In the genomic region with DNA sequence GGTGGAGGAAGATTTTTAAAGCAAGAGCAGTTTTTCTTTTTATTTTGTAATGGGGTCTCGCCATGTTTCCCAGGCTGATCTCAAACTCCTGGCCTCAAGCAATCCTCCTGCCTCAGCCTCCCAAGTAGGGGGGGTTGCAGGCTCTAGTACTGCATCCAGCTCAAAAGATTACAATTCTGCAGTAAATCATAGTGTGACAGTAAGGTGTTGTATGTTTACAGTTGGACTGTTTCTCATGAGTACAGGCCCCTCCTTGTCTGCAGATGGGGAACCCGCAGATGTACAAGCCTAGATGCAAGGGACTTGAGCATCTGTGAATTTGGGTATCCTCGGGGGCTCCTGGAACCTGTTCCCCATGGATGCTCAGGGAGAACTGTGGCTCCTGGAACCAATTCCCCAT, we compare ENCODE assay signal across 24 cellular contexts. TPM values are rescaled to one million over a fixed set of nuclear protein-coding genes. Genes with fewer than 3 reads are reported as not detected.
DNase-seq lines count a peak whose midpoint lies in the region; ATAC-seq and TF ChIP-seq lines count a peak whose summit lies in the region.
"Had no signal": no experiment of that assay in that cellular context is flagged by ENCODE, and none has a peak within 500 bp of the region (broad histone marks: within the 10 kb centered on the region; RNA-seq: fewer than 3 reads in every experiment).

No MANE protein-coding gene starts in this region.

- H3K4me3 ChIP-seq in Loucy (ENCODE audit: low read length, poor library complexity, severe bottlenecking): peak overlapping the region; percentile 78
- H3K4me3 ChIP-seq in trophoblast cell (ENCODE audit: low read depth, low read length): no peak overlapping the region
- H3K4me3 ChIP-seq: heart left ventricle had no signal

- H3K79me2 ChIP-seq in Loucy (ENCODE audit: insufficient read depth, low read length) (peaks cover 95% of the 10 kb centered on the region), trophoblast cell (ENCODE audit: control insufficient read depth, insufficient read depth, low read length, poor library complexity) (peaks cover 27% of the 10 kb centered on the region)

- no peak for DNase-seq in activated naive CD4-positive, alpha-beta T cell treated with anti-CD3 and anti-CD28 coated beads, Interleukin-2, amount 50 U/mL, for 72 hours (ENCODE audit: low spot score in 2 of 2)
- no peak for DNase-seq in activated naive CD8-positive, alpha-beta T cell treated with anti-CD3 and anti-CD28 coated beads, Interleukin-2, amount 50 U/mL, for 24 hours
- DNase-seq in trophoblast cell (no peak), GM03348 (ENCODE audit: low spot score) (no peak)
- no peak for DNase-seq in stimulated activated CD4-positive, alpha-beta T cell treated with anti-CD3 and anti-CD28 coated beads, Interleukin-4, amount 100 ng/mL, for 24 hours
- DNase-seq: activated CD4-positive, alpha-beta T cell treated with anti-CD3 and anti-CD28 coated beads for 48 hours; anterior cingulate cortex; caudate nucleus; dermis blood vessel endothelial cell; GF-D8; H7; heart left ventricle; KG1; left cardiac atrium; mesenchymal stem cell; MV-4-11; NCI-H1694 treated with DMSO at 0.1 percent for 48 hours; NCI-H774; SIG-M5; stimulated activated CD8-positive, alpha-beta memory T cell treated with anti-CD3 and anti-CD28 coated beads, Interleukin-4, amount 100 ng/mL, for 48 hours; substantia nigra had no signal

- peaks cover 60% of the 10 kb centered on the region for H3K4me1 Mint-ChIP-seq in activated naive CD4-positive, alpha-beta T cell treated with anti-CD3 and anti-CD28 coated beads, Interleukin-2, amount 50 U/mL, for 24 hours
- peaks cover 74% of the 10 kb centered on the region for H3K4me1 Mint-ChIP-seq in activated naive CD8-positive, alpha-beta T cell treated with anti-CD3 and anti-CD28 coated beads, Interleukin-2, amount 50 U/mL, for 24 hours

- no peak overlapping the region for H2AK5ac ChIP-seq in trophoblast cell (ENCODE audit: low read length)

- H3K18ac ChIP-seq in trophoblast cell (ENCODE audit: low read length): no peak overlapping the region

- no peak overlapping the region for H3K27ac Mint-ChIP-seq in activated naive CD4-positive, alpha-beta T cell treated with anti-CD3 and anti-CD28 coated beads, Interleukin-2, amount 50 U/mL, for 24 hours
- peak overlapping the region in 1 of 2 donors; percentile 55 for H3K27ac Mint-ChIP-seq in activated naive CD4-positive, alpha-beta T cell treated with anti-CD3 and anti-CD28 coated beads, Interleukin-2, amount 50 U/mL, for 72 hours
- H3K27ac Mint-ChIP-seq in activated naive CD8-positive, alpha-beta T cell treated with anti-CD3 and anti-CD28 coated beads, Interleukin-2, amount 50 U/mL, for 24 hours: peak overlapping the region; percentile 65

- H3F3A ChIP-seq in Loucy (ENCODE audit: low read depth): no peaks in the 10 kb centered on the region

- H4K8ac ChIP-seq in trophoblast cell (ENCODE audit: low read depth, low read length): no peak overlapping the region

- no peaks in the 10 kb centered on the region for H3K9me3 Mint-ChIP-seq in activated naive CD4-positive, alpha-beta T cell treated with anti-CD3 and anti-CD28 coated beads, Interleukin-2, amount 50 U/mL, for 24 hours
- H3K9me3 Mint-ChIP-seq in activated naive CD4-positive, alpha-beta T cell treated with anti-CD3 and anti-CD28 coated beads, Interleukin-2, amount 50 U/mL, for 72 hours: no peaks in the 10 kb centered on the region
- H3K9me3 Mint-ChIP-seq in activated naive CD8-positive, alpha-beta T cell treated with anti-CD3 and anti-CD28 coated beads, Interleukin-2, amount 50 U/mL, for 24 hours: no peaks in the 10 kb centered on the region

- H3K4me1 ChIP-seq in Loucy (ENCODE audit: insufficient read depth, low read length, poor library complexity, severe bottlenecking) (peaks cover 53% of the 10 kb centered on the region), trophoblast cell (ENCODE audit: control insufficient read depth in 1 of 2, insufficient read depth in 2 of 2, low read length in 2 of 2) (peaks cover 7 to 12% of the 10 kb centered on the region in 2 experiments)

- H3K9me3 ChIP-seq in Loucy (ENCODE audit: insufficient read depth, low read depth, low read length): no peaks in the 10 kb centered on the region
- no peaks in the 10 kb centered on the region for H3K9me3 ChIP-seq in trophoblast cell (ENCODE audit: insufficient read depth, low read depth, low read length)
- H3K9me3 ChIP-seq: heart left ventricle had no signal

- H3K4ac ChIP-seq in trophoblast cell (ENCODE audit: low read depth, low read length): peak overlapping the region; percentile 95

- H3K4me3 Mint-ChIP-seq in activated naive CD4-positive, alpha-beta T cell treated with anti-CD3 and anti-CD28 coated beads, Interleukin-2, amount 50 U/mL, for 24 hours: peak overlapping the region; percentile 68
- peak overlapping the region; percentile 34 for H3K4me3 Mint-ChIP-seq in activated naive CD8-positive, alpha-beta T cell treated with anti-CD3 and anti-CD28 coated beads, Interleukin-2, amount 50 U/mL, for 24 hours

- WGBS in trophoblast cell (ENCODE audit: extremely low coverage, insufficient coverage, insufficient read length): no CpG with 5 or more reads among the region's 3 CpGs

- H2AFZ ChIP-seq in Loucy (ENCODE audit: low read length) (no peak overlapping the region), trophoblast cell (ENCODE audit: insufficient read depth, low read length, poor library complexity) (no peak overlapping the region)

- no peaks in the 10 kb centered on the region for H3K9me2 ChIP-seq in Loucy (replicated peaks; ENCODE audit: low read depth, low read length)

- H3K36me3 Mint-ChIP-seq in activated naive CD4-positive, alpha-beta T cell treated with anti-CD3 and anti-CD28 coated beads, Interleukin-2, amount 50 U/mL, for 24 hours: peaks cover 19% of the 10 kb centered on the region
- H3K36me3 Mint-ChIP-seq in activated naive CD4-positive, alpha-beta T cell treated with anti-CD3 and anti-CD28 coated beads, Interleukin-2, amount 50 U/mL, for 72 hours: peaks cover 49 to 50% of the 10 kb centered on the region in 2 donors
- H3K36me3 Mint-ChIP-seq in activated naive CD8-positive, alpha-beta T cell treated with anti-CD3 and anti-CD28 coated beads, Interleukin-2, amount 50 U/mL, for 24 hours (ENCODE audit: low read depth): peaks cover 75% of the 10 kb centered on the region

- H3K14ac ChIP-seq in trophoblast cell (ENCODE audit: low read length): no peak overlapping the region

- no peak overlapping the region for H3K27ac ChIP-seq in trophoblast cell (ENCODE audit: low read depth, low read length)
- H3K27ac ChIP-seq: heart left ventricle had no signal

- no peak overlapping the region for H2BK5ac ChIP-seq in trophoblast cell (ENCODE audit: low read depth, low read length, poor library complexity)

- H3K9ac ChIP-seq in Loucy (ENCODE audit: low read depth, low read length, poor library complexity, severe bottlenecking) (peak overlapping the region; percentile 54), trophoblast cell (ENCODE audit: low read length) (no peak overlapping the region)

- H2BK12ac ChIP-seq in trophoblast cell (ENCODE audit: low read length): no peak overlapping the region

- no peaks in the 10 kb centered on the region for H3K27me3 Mint-ChIP-seq in activated naive CD4-positive, alpha-beta T cell treated with anti-CD3 and anti-CD28 coated beads, Interleukin-2, amount 50 U/mL, for 24 hours
- H3K27me3 Mint-ChIP-seq in activated naive CD8-positive, alpha-beta T cell treated with anti-CD3 and anti-CD28 coated beads, Interleukin-2, amount 50 U/mL, for 24 hours: peaks cover 3% of the 10 kb centered on the region

- peaks cover 74% of the 10 kb centered on the region for H4K20me1 ChIP-seq in Loucy (ENCODE audit: insufficient read depth, low read length, poor library complexity, severe bottlenecking)

- no peak for TF ChIP-seq CTCF in Loucy (conservative IDR thresholded peaks at IDR 0.05; ENCODE audit: low read length)

- peaks cover 13% of the 10 kb centered on the region for H3K79me1 ChIP-seq in trophoblast cell (ENCODE audit: low read length)

- H4K91ac ChIP-seq in trophoblast cell (ENCODE audit: low read depth, low read length): no peak overlapping the region

- no peak overlapping the region for H4K12ac ChIP-seq in trophoblast cell (ENCODE audit: low read depth, low read length)

- no peak overlapping the region for H2BK120ac ChIP-seq in trophoblast cell (ENCODE audit: insufficient read depth, low read length, poor library complexity)

- H3K27me3 ChIP-seq in Loucy (ENCODE audit: insufficient read depth, low read length, poor library complexity, severe bottlenecking) (no peaks in the 10 kb centered on the region), trophoblast cell (ENCODE audit: insufficient read depth, low read length) (no peaks in the 10 kb centered on the region)
- H3K27me3 ChIP-seq: heart left ventricle had no signal

- H3K23ac ChIP-seq in trophoblast cell (ENCODE audit: low read length): no peak overlapping the region

- ATAC-seq in activated naive CD4-positive, alpha-beta T cell treated with anti-CD3 and anti-CD28 coated beads, Interleukin-2, amount 50 U/mL, for 72 hours: no peak
- no peak for ATAC-seq in activated naive CD8-positive, alpha-beta T cell treated with anti-CD3 and anti-CD28 coated beads, Interleukin-2, amount 50 U/mL, for 24 hours
- ATAC-seq in GM18868 (IDR thresholded peaks at IDR 0.05; ENCODE audit: unreplicated experiment): no peak
- ATAC-seq: heart left ventricle, left cardiac atrium had no signal

- H3K36me3 ChIP-seq in Loucy (ENCODE audit: insufficient read depth, low read length) (peaks cover 45% of the 10 kb centered on the region), trophoblast cell (ENCODE audit: control insufficient read depth in 1 of 2, insufficient read depth in 2 of 2, low read length in 2 of 2) (peaks cover 17 to 32% of the 10 kb centered on the region in 2 experiments)

- H3K4me2 ChIP-seq in Loucy (ENCODE audit: low read depth, low read length, poor library complexity, severe bottlenecking): peak overlapping the region; percentile 96
- H3K4me2 ChIP-seq in trophoblast cell (ENCODE audit: low read length): no peak overlapping the region

RNA-seq across cellular contexts. Expression of gene CCT5, which starts 3.3 kb away (rescaled TPM):
- total RNA-seq in activated naive CD4-positive, alpha-beta T cell treated with anti-CD3 and anti-CD28 coated beads, Interleukin-2, amount 50 U/mL, for 72 hours: 100 to 1,000 TPM; 347 to 353 TPM
- polyA plus RNA-seq in trophoblast cell (2013): 174 and 175 TPM in 2 replicates

RNA-seq across cellular contexts. Expression of gene ATPSCKMT, which starts 3.7 kb away (rescaled TPM):
- 10 to 100 TPM; 16.9 to 20.9 TPM for total RNA-seq in activated naive CD4-positive, alpha-beta T cell treated with anti-CD3 and anti-CD28 coated beads, Interleukin-2, amount 50 U/mL, for 72 hours
- 7.2 and 9.3 TPM in 2 replicates for polyA plus RNA-seq in trophoblast cell (2013)

RNA-seq across cellular contexts. Expression of gene CMBL, which starts 54.3 kb away (rescaled TPM):
- total RNA-seq in activated naive CD4-positive, alpha-beta T cell treated with anti-CD3 and anti-CD28 coated beads, Interleukin-2, amount 50 U/mL, for 72 hours: 1 to 10 TPM in 1 of 2 donors, under 1 TPM in 1; 0.80 to 1.7 TPM
- polyA plus RNA-seq in trophoblast cell (2013): 7.8 and 8.8 TPM in 2 replicates
